In the genomic region with DNA sequence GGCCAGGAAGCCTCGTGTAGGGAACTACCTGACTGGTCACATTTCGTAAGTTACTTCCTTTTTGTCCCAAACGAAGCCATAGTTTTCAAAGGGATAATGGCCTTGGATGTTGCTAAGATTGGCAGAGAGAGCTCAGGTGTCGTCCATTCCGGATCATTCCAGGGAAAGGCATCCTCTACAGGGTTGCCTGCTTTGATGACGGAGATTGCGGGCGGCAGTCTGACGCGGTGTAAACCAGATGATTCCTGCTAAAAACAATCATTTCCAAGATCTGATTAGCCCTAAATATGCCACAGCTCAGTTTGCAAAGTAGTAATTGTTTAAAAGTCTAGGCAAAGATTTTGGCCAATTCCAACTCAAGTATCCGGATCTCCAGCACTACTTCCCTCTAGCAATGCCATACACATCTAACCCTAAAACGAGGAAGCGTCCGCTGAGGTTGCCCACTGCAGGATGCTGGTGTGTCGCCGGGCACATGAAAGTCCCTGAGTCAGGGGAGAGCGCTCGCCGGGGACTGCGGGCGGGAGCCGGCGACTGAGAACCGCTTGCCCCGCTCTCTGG, we compare ENCODE assay signal across 8 cellular contexts. TPM values are rescaled to one million over a fixed set of nuclear protein-coding genes. Genes with fewer than 3 reads are reported as not detected.
DNase-seq lines count a peak whose midpoint lies in the region; ATAC-seq and TF ChIP-seq lines count a peak whose summit lies in the region.

No MANE protein-coding gene starts in this region.

- H3K4me1 ChIP-seq in RWPE2 (ENCODE audit: insufficient read depth, poor library complexity, severe bottlenecking), result peaks cover 42% of the 10 kb centered on the region
- peaks cover 12 to 61% (median 20%) of the 10 kb centered on the region in 3 donors for H3K4me1 ChIP-seq in esophagus squamous epithelium
- H3K4me1 ChIP-seq in parathyroid adenoma, result no peaks in the 10 kb centered on the region

- 3 to 13% methylated on average over 14 to 16 of the region's 25 CpGs for WGBS in esophagus squamous epithelium, 2 donors

- no peaks in the 10 kb centered on the region for H3K36me3 ChIP-seq in RWPE2 (ENCODE audit: low read depth)
- no peaks in the 10 kb centered on the region for H3K36me3 ChIP-seq in esophagus squamous epithelium
- no peaks in the 10 kb centered on the region for H3K36me3 ChIP-seq in parathyroid adenoma (ENCODE audit: control insufficient read depth, insufficient read depth, low read length)

- peak overlapping the region; percentile 98 for H3K4me2 ChIP-seq in parathyroid adenoma (ENCODE audit: low read length)

- no peak for TF ChIP-seq POLR2A in esophagus squamous epithelium (IDR thresholded peaks at IDR 0.05)

- no peak overlapping the region for H3K9ac ChIP-seq in parathyroid adenoma

- ATAC-seq in GM18517 (IDR thresholded peaks at IDR 0.05; ENCODE audit: unreplicated experiment) (peak; percentile 56), RWPE2 (ENCODE audit: low read depth) (no peak)

- intact Hi-C loops in esophagus squamous epithelium (cut with DNase I), result no loop called here

- H3K27ac ChIP-seq in 22Rv1 (peak overlapping the region; percentile 65), RWPE2 (ENCODE audit: poor library complexity, severe bottlenecking) (peak overlapping the region; percentile 87), esophagus squamous epithelium (peak overlapping the region; percentile 90 to 100 (median 99)), parathyroid adenoma (peak overlapping the region; percentile 59)

- H2AFZ ChIP-seq in parathyroid adenoma, result peak overlapping the region; percentile 85

- H3K9me3 ChIP-seq in RWPE2 (ENCODE audit: severe bottlenecking) (no peaks in the 10 kb centered on the region), esophagus squamous epithelium (no peaks in the 10 kb centered on the region), parathyroid adenoma (ENCODE audit: control insufficient read depth, low read length) (no peaks in the 10 kb centered on the region)

- peaks cover 12% of the 10 kb centered on the region for H3K79me2 ChIP-seq in parathyroid adenoma

- TF ChIP-seq CTCF in 22Rv1 (IDR thresholded peaks at IDR 0.05), result no peak
- TF ChIP-seq CTCF in RWPE2 (IDR thresholded peaks at IDR 0.05; ENCODE audit: poor library complexity, severe bottlenecking), result no peak
- no peak for TF ChIP-seq CTCF in esophagus squamous epithelium (IDR thresholded peaks at IDR 0.05)
- TF ChIP-seq CTCF in parathyroid adenoma (IDR thresholded peaks at IDR 0.05), result no peak

- H3K27me3 ChIP-seq in RWPE2 (ENCODE audit: insufficient read depth, poor library complexity, severe bottlenecking) (no peaks in the 10 kb centered on the region), esophagus squamous epithelium (no peaks in the 10 kb centered on the region), parathyroid adenoma (ENCODE audit: control insufficient read depth, insufficient read depth, low read length) (no peaks in the 10 kb centered on the region)

- DNase-seq in RWPE2 (ENCODE audit: low spot score) (no peak), esophagus squamous epithelium (lab: John Stamatoyannopoulos, UW) (peak; percentile 52), COLO829 (ENCODE audit: low spot score) (no peak), GM03348 (ENCODE audit: low spot score) (no peak), A172 (ENCODE audit: low spot score) (no peak)

- H3K4me3 ChIP-seq in RWPE2 (ENCODE audit: severe bottlenecking), result peak overlapping the region; percentile 96
- peak overlapping the region; percentile 70 to 97 (median 90) for H3K4me3 ChIP-seq in esophagus squamous epithelium
- H3K4me3 ChIP-seq in parathyroid adenoma (ENCODE audit: low read depth, low read length), result peak overlapping the region; percentile 71

RNA-seq across cellular contexts. Expression of a gene that starts 0.6 kb away (rescaled TPM):
- 10 to 100 TPM; 25.2 to 48.6 (median 30.7) TPM for total RNA-seq in esophagus squamous epithelium
- 66.7 and 69.0 TPM in 2 replicates for total RNA-seq in A172 (2014; rRNA removed; shearing (Covaris generic))

RNA-seq across cellular contexts. Expression of a gene that starts 41.8 kb away (rescaled TPM):
- total RNA-seq in esophagus squamous epithelium, result under 1 TPM in 3 of 4 donors, not detected in 1; 0.13 to 0.94 (median 0.57) TPM
- 75.7 and 87.6 TPM in 2 replicates for total RNA-seq in A172 (2014; rRNA removed; shearing (Covaris generic))

Comparison
In these comparisons a context has a peak if more than half of its experiments do, and no peak if none do; other contexts are left out.
1. RNA of a gene that starts 41.8 kb away (total RNA-seq): 75.7 to 87.6 TPM in A172; 0.13 to 0.94 TPM in esophagus squamous epithelium; every median in the first group is over 10 times any median in the second.
2. Peak in every context shown above with its lines, with median percentiles within 50 percentile points of each other: H3K27ac ChIP-seq and H3K4me3 ChIP-seq.